In genomic region chr2:222864296-222864695, GRCh38 we compare ENCODE assay signal across 1 cellular context.
TF ChIP-seq lines count a peak whose summit lies in the region.

No MANE protein-coding gene starts in this region.

TF ChIP-seq in GM23338, 12 proteins besides CTCF, POLR2A, EP300 and RAD21 (continued from another document):
- TF ChIP-seq, protein P1, sequence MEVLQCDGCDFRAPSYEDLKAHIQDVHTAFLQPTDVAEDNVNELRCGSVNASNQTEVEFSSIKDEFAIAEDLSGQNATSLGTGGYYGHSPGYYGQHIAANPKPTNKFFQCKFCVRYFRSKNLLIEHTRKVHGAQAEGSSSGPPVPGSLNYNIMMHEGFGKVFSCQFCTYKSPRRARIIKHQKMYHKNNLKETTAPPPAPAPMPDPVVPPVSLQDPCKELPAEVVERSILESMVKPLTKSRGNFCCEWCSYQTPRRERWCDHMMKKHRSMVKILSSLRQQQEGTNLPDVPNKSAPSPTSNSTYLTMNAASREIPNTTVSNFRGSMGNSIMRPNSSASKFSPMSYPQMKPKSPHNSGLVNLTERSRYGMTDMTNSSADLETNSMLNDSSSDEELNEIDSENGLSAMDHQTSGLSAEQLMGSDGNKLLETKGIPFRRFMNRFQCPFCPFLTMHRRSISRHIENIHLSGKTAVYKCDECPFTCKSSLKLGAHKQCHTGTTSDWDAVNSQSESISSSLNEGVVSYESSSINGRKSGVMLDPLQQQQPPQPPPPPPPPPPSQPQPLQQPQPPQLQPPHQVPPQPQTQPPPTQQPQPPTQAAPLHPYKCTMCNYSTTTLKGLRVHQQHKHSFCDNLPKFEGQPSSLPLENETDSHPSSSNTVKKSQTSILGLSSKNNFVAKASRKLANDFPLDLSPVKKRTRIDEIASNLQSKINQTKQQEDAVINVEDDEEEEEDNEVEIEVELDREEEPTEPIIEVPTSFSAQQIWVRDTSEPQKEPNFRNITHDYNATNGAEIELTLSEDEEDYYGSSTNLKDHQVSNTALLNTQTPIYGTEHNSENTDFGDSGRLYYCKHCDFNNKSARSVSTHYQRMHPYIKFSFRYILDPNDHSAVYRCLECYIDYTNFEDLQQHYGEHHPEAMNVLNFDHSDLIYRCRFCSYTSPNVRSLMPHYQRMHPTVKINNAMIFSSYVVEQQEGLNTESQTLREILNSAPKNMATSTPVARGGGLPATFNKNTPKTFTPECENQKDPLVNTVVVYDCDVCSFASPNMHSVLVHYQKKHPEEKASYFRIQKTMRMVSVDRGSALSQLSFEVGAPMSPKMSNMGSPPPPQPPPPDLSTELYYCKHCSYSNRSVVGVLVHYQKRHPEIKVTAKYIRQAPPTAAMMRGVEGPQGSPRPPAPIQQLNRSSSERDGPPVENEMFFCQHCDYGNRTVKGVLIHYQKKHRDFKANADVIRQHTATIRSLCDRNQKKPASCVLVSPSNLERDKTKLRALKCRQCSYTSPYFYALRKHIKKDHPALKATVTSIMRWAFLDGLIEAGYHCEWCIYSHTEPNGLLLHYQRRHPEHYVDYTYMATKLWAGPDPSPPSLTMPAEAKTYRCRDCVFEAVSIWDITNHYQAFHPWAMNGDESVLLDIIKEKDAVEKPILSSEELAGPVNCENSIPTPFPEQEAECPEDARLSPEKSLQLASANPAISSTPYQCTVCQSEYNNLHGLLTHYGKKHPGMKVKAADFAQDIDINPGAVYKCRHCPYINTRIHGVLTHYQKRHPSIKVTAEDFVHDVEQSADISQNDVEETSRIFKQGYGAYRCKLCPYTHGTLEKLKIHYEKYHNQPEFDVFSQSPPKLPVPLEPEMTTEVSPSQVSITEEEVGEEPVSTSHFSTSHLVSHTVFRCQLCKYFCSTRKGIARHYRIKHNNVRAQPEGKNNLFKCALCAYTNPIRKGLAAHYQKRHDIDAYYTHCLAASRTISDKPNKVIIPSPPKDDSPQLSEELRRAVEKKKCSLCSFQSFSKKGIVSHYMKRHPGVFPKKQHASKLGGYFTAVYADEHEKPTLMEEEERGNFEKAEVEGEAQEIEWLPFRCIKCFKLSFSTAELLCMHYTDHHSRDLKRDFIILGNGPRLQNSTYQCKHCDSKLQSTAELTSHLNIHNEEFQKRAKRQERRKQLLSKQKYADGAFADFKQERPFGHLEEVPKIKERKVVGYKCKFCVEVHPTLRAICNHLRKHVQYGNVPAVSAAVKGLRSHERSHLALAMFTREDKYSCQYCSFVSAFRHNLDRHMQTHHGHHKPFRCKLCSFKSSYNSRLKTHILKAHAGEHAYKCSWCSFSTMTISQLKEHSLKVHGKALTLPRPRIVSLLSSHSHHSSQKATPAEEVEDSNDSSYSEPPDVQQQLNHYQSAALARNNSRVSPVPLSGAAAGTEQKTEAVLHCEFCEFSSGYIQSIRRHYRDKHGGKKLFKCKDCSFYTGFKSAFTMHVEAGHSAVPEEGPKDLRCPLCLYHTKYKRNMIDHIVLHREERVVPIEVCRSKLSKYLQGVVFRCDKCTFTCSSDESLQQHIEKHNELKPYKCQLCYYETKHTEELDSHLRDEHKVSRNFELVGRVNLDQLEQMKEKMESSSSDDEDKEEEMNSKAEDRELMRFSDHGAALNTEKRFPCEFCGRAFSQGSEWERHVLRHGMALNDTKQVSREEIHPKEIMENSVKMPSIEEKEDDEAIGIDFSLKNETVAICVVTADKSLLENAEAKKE (CRISPR knock-in tag; IDR thresholded peaks at IDR 0.05) = peak; percentile 79
- no peak for TF ChIP-seq JUNB (IDR thresholded peaks at IDR 0.05; ENCODE audit: unreplicated experiment)
